Comparison of ENCODE assay signal across 1 cellular context in genomic region chr9:130831077-130831476, GRCh38.
TF ChIP-seq lines count a peak whose summit lies in the region.

No MANE protein-coding gene starts in this region.

TF ChIP-seq in K562, 482 proteins besides CTCF, POLR2A, EP300 and RAD21 (continued from another document):
- TF ChIP-seq, protein P1, sequence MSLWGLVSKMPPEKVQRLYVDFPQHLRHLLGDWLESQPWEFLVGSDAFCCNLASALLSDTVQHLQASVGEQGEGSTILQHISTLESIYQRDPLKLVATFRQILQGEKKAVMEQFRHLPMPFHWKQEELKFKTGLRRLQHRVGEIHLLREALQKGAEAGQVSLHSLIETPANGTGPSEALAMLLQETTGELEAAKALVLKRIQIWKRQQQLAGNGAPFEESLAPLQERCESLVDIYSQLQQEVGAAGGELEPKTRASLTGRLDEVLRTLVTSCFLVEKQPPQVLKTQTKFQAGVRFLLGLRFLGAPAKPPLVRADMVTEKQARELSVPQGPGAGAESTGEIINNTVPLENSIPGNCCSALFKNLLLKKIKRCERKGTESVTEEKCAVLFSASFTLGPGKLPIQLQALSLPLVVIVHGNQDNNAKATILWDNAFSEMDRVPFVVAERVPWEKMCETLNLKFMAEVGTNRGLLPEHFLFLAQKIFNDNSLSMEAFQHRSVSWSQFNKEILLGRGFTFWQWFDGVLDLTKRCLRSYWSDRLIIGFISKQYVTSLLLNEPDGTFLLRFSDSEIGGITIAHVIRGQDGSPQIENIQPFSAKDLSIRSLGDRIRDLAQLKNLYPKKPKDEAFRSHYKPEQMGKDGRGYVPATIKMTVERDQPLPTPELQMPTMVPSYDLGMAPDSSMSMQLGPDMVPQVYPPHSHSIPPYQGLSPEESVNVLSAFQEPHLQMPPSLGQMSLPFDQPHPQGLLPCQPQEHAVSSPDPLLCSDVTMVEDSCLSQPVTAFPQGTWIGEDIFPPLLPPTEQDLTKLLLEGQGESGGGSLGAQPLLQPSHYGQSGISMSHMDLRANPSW (CRISPR knock-in tag; IDR thresholded peaks at IDR 0.05) = peak; percentile 81; the same call in 1 of the 2 replicates
TF ChIP-seq in K562: peak in this region for 1.
